13 cellular contexts compared by ENCODE assay signal in the genomic region with DNA sequence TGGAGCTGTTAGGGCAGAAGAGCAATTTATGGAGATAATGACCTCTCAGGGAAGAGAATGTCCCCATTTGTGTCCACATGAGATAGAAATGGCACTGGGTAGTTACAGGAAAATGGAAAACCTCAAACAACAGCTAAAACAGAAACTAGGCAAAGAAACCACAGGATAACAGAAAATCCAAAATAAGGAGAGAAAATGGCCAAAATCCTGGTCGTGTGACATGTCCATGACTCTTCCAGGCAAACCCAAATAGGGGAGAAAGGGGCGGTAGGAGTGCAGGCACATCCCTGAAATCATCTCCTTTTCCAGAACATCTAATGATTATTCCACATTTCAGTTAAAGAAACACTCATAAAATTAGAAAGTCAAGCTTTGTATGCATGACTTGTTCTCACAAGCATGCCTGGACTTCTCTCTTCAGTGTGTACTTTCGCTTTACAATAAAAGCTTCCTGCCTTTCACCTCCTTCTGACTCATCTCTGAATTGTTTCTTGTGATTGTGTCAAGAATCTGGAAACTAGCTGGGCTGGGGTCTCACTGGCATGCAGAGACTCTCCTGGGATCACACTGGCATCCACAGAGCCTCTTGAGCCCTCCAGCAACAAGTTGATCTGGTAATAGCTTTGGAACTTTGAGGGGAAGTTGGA.
A peak's percentile ranks its signal among the peaks of the same experiment; 100 is the strongest.
DNase-seq lines count a peak whose midpoint lies in the region; ATAC-seq and TF ChIP-seq lines count a peak whose summit lies in the region.
"Had no signal": no experiment of that assay in that cellular context is flagged by ENCODE, and none has a peak within 500 bp of the region (broad histone marks: within the 10 kb centered on the region; RNA-seq: fewer than 3 reads in every experiment).

No MANE protein-coding gene starts in this region.

- H3K9ac ChIP-seq in Karpas-422 (ENCODE audit: low read length) = no peak overlapping the region

- no peak overlapping the region for H3K27ac ChIP-seq in CD4-positive, alpha-beta memory T cell (ENCODE audit: low read depth, low read length)
- no peak overlapping the region for H3K27ac ChIP-seq in Karpas-422 (ENCODE audit: low read length)

- H3K4me3 Mint-ChIP-seq in CD4-positive, alpha-beta memory T cell = no peak overlapping the region
- H3K4me3 Mint-ChIP-seq: activated T-cell treated with anti-CD3 and anti-CD28 coated beads, Interleukin-2, amount 50 U/mL, for 24 hours; dendritic cell treated with granulocyte-macrophage colony-stimulating factor and Interleukin-4, amounts not matched to agents 40 ng/mL and 50 ng/mL, for 4 days; T-helper 17 cell had no signal

- no peaks in the 10 kb centered on the region for H3K27me3 Mint-ChIP-seq in CD4-positive, alpha-beta memory T cell
- H3K27me3 Mint-ChIP-seq: activated T-cell treated with anti-CD3 and anti-CD28 coated beads, Interleukin-2, amount 50 U/mL, for 24 hours; dendritic cell treated with granulocyte-macrophage colony-stimulating factor and Interleukin-4, amounts not matched to agents 40 ng/mL and 50 ng/mL, for 4 days; T-helper 17 cell had no signal

- H3K79me2 ChIP-seq in Karpas-422 (ENCODE audit: low read length) = no peaks in the 10 kb centered on the region

- no peaks in the 10 kb centered on the region for H3K9me3 ChIP-seq in CD4-positive, alpha-beta memory T cell (ENCODE audit: control insufficient read depth in 1 of 2, low read length in 2 of 2)
- peaks cover 3% of the 10 kb centered on the region for H3K9me3 ChIP-seq in Karpas-422 (ENCODE audit: low read length)

- no peak overlapping the region for H3K27ac Mint-ChIP-seq in CD4-positive, alpha-beta memory T cell
- H3K27ac Mint-ChIP-seq: activated T-cell treated with anti-CD3 and anti-CD28 coated beads, Interleukin-2, amount 50 U/mL, for 24 hours; dendritic cell treated with granulocyte-macrophage colony-stimulating factor and Interleukin-4, amounts not matched to agents 40 ng/mL and 50 ng/mL, for 4 days; T-helper 17 cell had no signal

- no peaks in the 10 kb centered on the region for H3K27me3 ChIP-seq in CD4-positive, alpha-beta memory T cell (ENCODE audit: insufficient read depth, low read length)
- H3K27me3 ChIP-seq in Karpas-422 (ENCODE audit: low read length) = no peaks in the 10 kb centered on the region

- H2AFZ ChIP-seq in Karpas-422 (ENCODE audit: low read length) = no peak overlapping the region

- peak overlapping the region; percentile 15 for H3K4me3 ChIP-seq in epithelial cell of esophagus (ENCODE audit: low read length)
- H3K4me3 ChIP-seq in CD4-positive, alpha-beta memory T cell (ENCODE audit: low read length in 2 of 2) = no peak overlapping the region
- no peak overlapping the region for H3K4me3 ChIP-seq in Karpas-422 (ENCODE audit: low read length)

- no peaks in the 10 kb centered on the region for H3K4me1 ChIP-seq in CD4-positive, alpha-beta memory T cell (ENCODE audit: insufficient read depth, low read length)
- no peaks in the 10 kb centered on the region for H3K4me1 ChIP-seq in Karpas-422 (ENCODE audit: low read length)

- H3K9me2 ChIP-seq in Karpas-422 (replicated peaks; ENCODE audit: insufficient read depth, low read length) = no peaks in the 10 kb centered on the region

- POLR2A ChIA-PET in CD4-positive, alpha-beta memory T cell (lab: Charles Lee; ENCODE audit: partially characterized antibody) = no interaction called here

- no peaks in the 10 kb centered on the region for H3K36me3 ChIP-seq in CD4-positive, alpha-beta memory T cell (ENCODE audit: insufficient read depth, low read length)
- H3K36me3 ChIP-seq in Karpas-422 (ENCODE audit: insufficient read depth, low read length) = no peaks in the 10 kb centered on the region

- no peak overlapping the region for H3K4me2 ChIP-seq in Karpas-422 (ENCODE audit: low read depth, low read length, poor library complexity, severe bottlenecking)

- CTCF ChIA-PET in CD4-positive, alpha-beta memory T cell (lab: Charles Lee; ENCODE audit: partially characterized antibody) = no interaction called here

- H4K20me1 ChIP-seq in Karpas-422 (ENCODE audit: insufficient read depth, low read depth, low read length) = no peaks in the 10 kb centered on the region

- no peak for TF ChIP-seq CTCF in epithelial cell of esophagus (IDR thresholded peaks at IDR 0.05; ENCODE audit: insufficient read depth, low read depth, low read length, missing control alignments)

- peaks cover 3 to 11% (median 7%) of the 10 kb centered on the region in 8 donors for H3K9me3 Mint-ChIP-seq in CD4-positive, alpha-beta memory T cell

- ATAC-seq in GM21423 (IDR thresholded peaks at IDR 0.05; ENCODE audit: unreplicated experiment) (peak; percentile 46), HG03575 (IDR thresholded peaks at IDR 0.05; ENCODE audit: extremely low read depth, insufficient number of reproducible peaks, low FRiP score, unreplicated experiment) (peak; percentile 39), GM19467 (IDR thresholded peaks at IDR 0.05; ENCODE audit: unreplicated experiment) (no peak), left ventricle myocardium superior (no peak)
- ATAC-seq: right cardiac atrium, T-helper 17 cell had no signal

- no peaks in the 10 kb centered on the region for H3K36me3 Mint-ChIP-seq in CD4-positive, alpha-beta memory T cell

- H3K4me1 Mint-ChIP-seq in CD4-positive, alpha-beta memory T cell = no peaks in the 10 kb centered on the region
- H3K4me1 Mint-ChIP-seq: T-helper 17 cell had no signal

- DNase-seq in ACHN (peak; percentile 84), epithelial cell of esophagus (ENCODE audit: low read depth) (peak; percentile 89), Karpas-422 (no peak), left ventricle myocardium superior (no peak)
- no peak for DNase-seq in CD4-positive, alpha-beta memory T cell
- DNase-seq: activated T-cell treated with anti-CD3 and anti-CD28 coated beads, Interleukin-2, amount 50 U/mL, for 24 hours; NCI-H2171; right cardiac atrium; T-helper 17 cell had no signal

- in situ Hi-C loops in ACHN (cut with HindIII; ENCODE audit: low pct_ligation_motif_present, low pct_unique_long_range_greater_than_20kb, low sequenced_read_pairs) = no loop called here

- intact Hi-C loops in CD4-positive, alpha-beta memory T cell (cut with micrococcal nuclease) = no loop called here
- intact Hi-C loops in left ventricle myocardium superior (cut with micrococcal nuclease) = no loop called here

Comparison
In these comparisons a context has a peak if more than half of its experiments do, and no peak if none do; other contexts are left out.
1. DNase-seq: peak in ACHN (single experiment) and epithelial cell of esophagus (single experiment); none in CD4-positive, alpha-beta memory T cell (0 of 5), Karpas-422 (single experiment) and left ventricle myocardium superior (single experiment).
2. ATAC-seq: peak in GM21423 (single experiment) and HG03575 (single experiment); none in GM19467 (single experiment) and left ventricle myocardium superior (single experiment).